Comparison of ENCODE assay signal across 13 cellular contexts in the genomic region with DNA sequence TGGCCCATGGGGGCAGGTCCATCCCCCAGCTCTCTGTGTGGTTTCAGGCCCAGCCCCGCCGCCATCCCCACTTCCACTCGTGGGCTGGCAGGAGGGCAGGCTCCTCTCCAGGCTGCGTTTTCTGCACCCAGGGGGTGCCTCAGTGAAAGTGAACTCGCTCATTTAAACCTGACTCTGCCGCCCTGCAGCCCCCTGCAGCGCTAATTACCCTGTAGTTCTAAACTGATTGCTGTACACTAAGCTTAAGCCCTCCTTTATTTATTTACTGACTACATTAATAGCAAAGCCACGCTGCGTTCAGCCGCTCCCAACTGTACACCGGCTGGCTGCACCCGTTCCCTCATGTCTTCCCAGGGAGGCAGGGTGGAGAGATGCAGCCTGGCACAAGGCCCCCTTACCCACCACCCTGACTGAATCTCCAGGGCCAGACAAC. TPM values are rescaled to one million over a fixed set of nuclear protein-coding genes. Genes with fewer than 3 reads are reported as not detected.
DNase-seq lines count a peak whose midpoint lies in the region; ATAC-seq and TF ChIP-seq lines count a peak whose summit lies in the region.
"Had no signal": no experiment of that assay in that cellular context is flagged by ENCODE, and none has a peak within 500 bp of the region (broad histone marks: within the 10 kb centered on the region; RNA-seq: fewer than 3 reads in every experiment).

No MANE protein-coding gene starts in this region.

- H3K27ac ChIP-seq in RWPE1: peak overlapping the region; percentile 91
- H3K27ac ChIP-seq in vagina: peak overlapping the region; percentile 86

- intact Hi-C loops in cardiac septum (cut with DNase I) (loop anchor here (2.0 to 5.0 kb wide), 3 partner anchors 42 to 77 kb away; no protein-coding TSS in a partner anchor), Right ventricle myocardium inferior (cut with DNase I) (loop anchor here (5.0 kb wide), 1 partner anchor 77 kb away; no protein-coding TSS in a partner anchor), vagina (cut with DNase I) (loop anchor here (10.0 kb wide), 1 partner anchor 95 kb away; no protein-coding TSS in a partner anchor)

- no peak overlapping the region for H3K4me3 ChIP-seq in vagina
- H3K4me3 ChIP-seq: K562, skin epidermis had no signal

- H3K4me3 Mint-ChIP-seq in neural crest cell: peak overlapping the region; percentile 56
- H3K4me3 Mint-ChIP-seq: activated CD4-positive, alpha-beta memory T cell treated with anti-CD3 and anti-CD28 coated beads, Interleukin-2, amount 10 ng/mL, durations not matched to agents 7 days and 5 days; T-helper 2 cell treated with Interferon-gamma antibody and Interleukin-4, amounts not matched to agents 5 μg/mL and 100 μg/mL, for 36 hours had no signal

- peaks cover 2% of the 10 kb centered on the region for H3K27me3 Mint-ChIP-seq in neural crest cell (ENCODE audit: low read depth)
- H3K27me3 Mint-ChIP-seq: activated CD4-positive, alpha-beta memory T cell treated with anti-CD3 and anti-CD28 coated beads, Interleukin-2, amount 10 ng/mL, durations not matched to agents 7 days and 5 days had no signal

- H3K9me3 ChIP-seq in vagina: no peaks in the 10 kb centered on the region

- no peaks in the 10 kb centered on the region for H3K36me3 Mint-ChIP-seq in neural crest cell (ENCODE audit: low read depth)

- TF ChIP-seq POLR2A in vagina (IDR thresholded peaks at IDR 0.05): no peak

- in situ Hi-C loops in ACHN (cut with HindIII; ENCODE audit: low pct_ligation_motif_present, low pct_unique_long_range_greater_than_20kb, low sequenced_read_pairs): no loop called here

- POLR2A ChIA-PET in RWPE1 (lab: Yijun Ruan, JAX; ENCODE audit: low non-redundant PET): no interaction called here

- no peaks in the 10 kb centered on the region for H3K27me3 ChIP-seq in vagina

- ATAC-seq in Right ventricle myocardium inferior: no peak
- no peak for ATAC-seq in GM21529 (IDR thresholded peaks at IDR 0.05; ENCODE audit: unreplicated experiment)
- ATAC-seq: K562 had no signal

- CTCF ChIA-PET in RWPE1 (lab: Yijun Ruan, JAX): interaction anchor here (0.6 to 5.6 kb wide), 5 partner anchors 222 to 937 kb away, joined by 3 to 97 read pairs (median 60); no protein-coding TSS in a partner anchor

- peaks cover 67% of the 10 kb centered on the region for H3K4me1 ChIP-seq in vagina

- peaks cover 59% of the 10 kb centered on the region for H3K4me1 Mint-ChIP-seq in neural crest cell
- H3K4me1 Mint-ChIP-seq: activated CD4-positive, alpha-beta memory T cell treated with anti-CD3 and anti-CD28 coated beads, Interleukin-2, amount 10 ng/mL, durations not matched to agents 7 days and 5 days had no signal

- H3K27ac Mint-ChIP-seq in neural crest cell (ENCODE audit: unreplicated experiment): no peak overlapping the region
- H3K27ac Mint-ChIP-seq: activated CD4-positive, alpha-beta memory T cell treated with anti-CD3 and anti-CD28 coated beads, Interleukin-2, amount 10 ng/mL, durations not matched to agents 7 days and 5 days had no signal

- no peak for TF ChIP-seq CTCF in RWPE1 (conservative IDR thresholded peaks at IDR 0.05; ENCODE audit: low read depth)
- no peak for TF ChIP-seq CTCF in neural crest cell (conservative IDR thresholded peaks at IDR 0.05)
- no peak for TF ChIP-seq CTCF in vagina (IDR thresholded peaks at IDR 0.05)

- H3K36me3 ChIP-seq in vagina: peaks cover 0 to 5% of the 10 kb centered on the region in 2 donors

- H3K9me3 Mint-ChIP-seq in neural crest cell: no peaks in the 10 kb centered on the region
- H3K9me3 Mint-ChIP-seq: activated CD4-positive, alpha-beta memory T cell treated with anti-CD3 and anti-CD28 coated beads, Interleukin-2, amount 10 ng/mL, durations not matched to agents 7 days and 5 days; T-helper 2 cell treated with Interferon-gamma antibody and Interleukin-4, amounts not matched to agents 5 μg/mL and 100 μg/mL, for 36 hours had no signal

- DNase-seq in cardiac septum (ENCODE audit: low spot score) (peak; percentile 47), Right ventricle myocardium inferior (ENCODE audit: missing footprints) (no peak), RWPE1 (ENCODE audit: low spot score) (no peak), neural crest cell (ENCODE audit: low read depth, low spot score) (no peak), vagina (ENCODE audit: extremely low spot score in 2 of 2) (no peak), ACHN (no peak), retina (no peak)
- DNase-seq: activated CD4-positive, alpha-beta memory T cell treated with anti-CD3 and anti-CD28 coated beads, Interleukin-2, amount 10 ng/mL, durations not matched to agents 7 days and 5 days; trophoblast cell had no signal

RNA-seq across cellular contexts. Expression of a gene that starts 36.6 kb away (rescaled TPM):
- total RNA-seq in cardiac septum (72.9 TPM), Right ventricle myocardium inferior (44.0 TPM), neural crest cell (0.82 and 1.5 TPM in 2 replicates), vagina (898 TPM)
- total RNA-seq: activated CD4-positive, alpha-beta memory T cell treated with anti-CD3 and anti-CD28 coated beads, Interleukin-2, amount 10 ng/mL, durations not matched to agents 7 days and 5 days had no signal

Comparison
In these comparisons a context has a peak if more than half of its experiments do, and no peak if none do; other contexts are left out.
1. RNA of a gene that starts 36.6 kb away (total RNA-seq): 898 TPM in vagina (single experiment), 72.9 TPM in cardiac septum (single experiment) and 44.0 TPM in Right ventricle myocardium inferior (single experiment); 0.82 to 1.5 TPM in neural crest cell; every median in the first group is over 10 times any median in the second.